12 cellular contexts compared by ENCODE assay signal in genomic region chr17:82347994-82348393, GRCh38. TPM values are rescaled to one million over a fixed set of nuclear protein-coding genes. Genes with fewer than 3 reads are reported as not detected.
"Had no signal": no experiment of that assay in that cellular context is flagged by ENCODE, and none has a peak within 500 bp of the region (broad histone marks: within the 10 kb centered on the region; RNA-seq: fewer than 3 reads in every experiment).

No MANE protein-coding gene starts in this region.

RNA-seq across cellular contexts. Expression of gene TEX19, which starts 11.1 kb away (rescaled TPM):
- total RNA-seq: activated CD4-positive, alpha-beta memory T cell treated with anti-CD3 and anti-CD28 coated beads, Interleukin-2, amount 10 ng/mL, durations not matched to agents 7 days and 5 days; activated CD4-positive, alpha-beta T cell treated with anti-CD3 and anti-CD28 coated beads for 36 hours; activated CD8-positive, alpha-beta T cell treated with anti-CD3 and anti-CD28 coated beads, Interleukin-2, amount 10 ng/mL, durations not matched to agents 7 days and 5 days; activated naive CD8-positive, alpha-beta T cell treated with anti-CD3 and anti-CD28 coated beads, Interleukin-2, amount 10 ng/mL, durations not matched to agents 7 days and 5 days; activated T-helper 2 cell treated with anti-CD3 and anti-CD28 coated beads, Interferon-gamma antibody, Interleukin-2, Interleukin-4, amounts not matched to agents 10 μg/mL and 5 μg/mL and 100 μg/mL, durations not matched to agents 14 hours and 24 hours and 36 hours; ascending aorta; bronchial epithelial cell; T-cell; T-helper 17 cell had no signal
- polyA plus RNA-seq: adipose tissue, cardiac muscle cell had no signal

RNA-seq across cellular contexts. Expression of gene SECTM1, which starts 14.4 kb away (rescaled TPM):
- total RNA-seq: cardiac muscle cell had no signal
- polyA plus RNA-seq: cardiac muscle cell had no signal

RNA-seq across cellular contexts. Expression of gene UTS2R, which starts 23.6 kb away (rescaled TPM):
- total RNA-seq: activated CD4-positive, alpha-beta memory T cell treated with anti-CD3 and anti-CD28 coated beads, Interleukin-2, amount 10 ng/mL, durations not matched to agents 7 days and 5 days; activated CD4-positive, alpha-beta T cell treated with anti-CD3 and anti-CD28 coated beads for 36 hours; activated CD4-positive, alpha-beta T cell treated with anti-CD3 and anti-CD28 coated beads, Interleukin-2, amount 10 ng/mL, durations not matched to agents 7 days and 5 days; activated CD8-positive, alpha-beta T cell treated with anti-CD3 and anti-CD28 coated beads, Interleukin-2, amount 10 ng/mL, durations not matched to agents 7 days and 5 days; activated naive CD8-positive, alpha-beta T cell treated with anti-CD3 and anti-CD28 coated beads, Interleukin-2, amount 10 ng/mL, durations not matched to agents 7 days and 5 days; activated T-helper 2 cell treated with anti-CD3 and anti-CD28 coated beads, Interferon-gamma antibody, Interleukin-2, Interleukin-4, amounts not matched to agents 10 μg/mL and 5 μg/mL and 100 μg/mL, durations not matched to agents 14 hours and 24 hours and 36 hours; ascending aorta; bronchial epithelial cell; T-cell; T-helper 17 cell had no signal

RNA-seq across cellular contexts. Expression of gene CD7, which starts 30.6 kb away (rescaled TPM):
- total RNA-seq: bronchial epithelial cell, cardiac muscle cell had no signal
